ENCODE assay signal across 8 cellular contexts in the genomic region with DNA sequence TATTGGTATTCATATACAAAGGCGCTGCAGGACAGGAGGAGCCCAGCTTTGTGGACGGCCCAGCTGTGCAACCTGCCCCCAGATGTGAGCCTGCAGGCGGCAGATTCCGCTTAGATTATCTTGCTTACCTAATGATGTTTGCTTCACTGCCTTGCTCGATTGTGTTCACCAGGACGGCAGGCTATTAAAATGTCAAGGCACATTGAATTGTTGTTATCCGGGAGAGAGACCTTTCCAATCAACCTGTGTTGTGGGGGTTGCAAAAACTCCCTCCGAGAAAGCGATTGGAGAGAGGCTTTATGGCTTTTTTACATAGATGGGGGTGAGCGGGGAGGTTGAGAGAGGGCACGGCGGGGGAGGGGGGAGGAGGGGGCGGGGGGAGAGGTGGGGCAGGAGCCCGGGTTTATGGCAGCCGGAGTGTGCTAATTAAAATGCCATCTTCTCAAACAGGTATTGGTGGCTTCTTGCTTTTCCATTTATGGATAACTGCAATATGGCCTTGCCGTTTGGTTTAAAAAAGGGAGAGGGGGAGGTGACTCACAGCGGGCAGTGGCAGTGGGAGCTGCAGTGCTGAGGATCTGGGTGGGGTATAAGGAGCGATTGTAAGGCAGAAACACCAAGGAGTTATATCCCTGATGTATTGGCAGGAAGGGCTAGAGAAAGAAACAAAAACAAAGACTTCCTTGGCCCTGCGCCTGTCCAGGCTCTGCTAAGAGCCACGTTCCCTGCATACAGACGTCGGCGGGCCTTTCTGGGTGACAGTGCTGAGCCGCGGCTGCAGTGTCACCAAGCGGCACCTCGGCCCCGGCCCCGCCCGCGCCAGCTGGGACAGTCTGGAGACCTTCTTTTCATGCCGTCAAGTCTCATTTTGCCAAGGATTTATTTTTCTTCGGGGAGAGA.
DNase-seq lines count a peak whose midpoint lies in the region; ATAC-seq and TF ChIP-seq lines count a peak whose summit lies in the region.

No MANE protein-coding gene starts in this region.

- H3K9me3 ChIP-seq in HUES48 (ENCODE audit: control insufficient read depth, insufficient read depth, low read length) (no peaks in the 10 kb centered on the region), neutrophil (no peaks in the 10 kb centered on the region), tibial nerve (no peaks in the 10 kb centered on the region)

- no peak for TF ChIP-seq CTCF in RWPE1 (conservative IDR thresholded peaks at IDR 0.05; ENCODE audit: low read depth)
- no peak for TF ChIP-seq CTCF in neutrophil (IDR thresholded peaks at IDR 0.05)
- TF ChIP-seq CTCF in tibial nerve (IDR thresholded peaks at IDR 0.05): no peak

- no peaks in the 10 kb centered on the region for H3K9me3 Mint-ChIP-seq in activated naive CD4-positive, alpha-beta T cell treated with anti-CD3 and anti-CD28 coated beads, Interleukin-2, amount 50 U/mL, for 72 hours

- 6 to 10% methylated on average over 30 to 33 of the region's 33 CpGs for WGBS in tibial nerve, 2 donors

- CTCF ChIA-PET in RWPE1 (lab: Yijun Ruan, JAX): interaction anchor here (0.6 kb wide), 1 partner anchor 54 kb away, joined by 3 read pairs; no protein-coding TSS in a partner anchor

- H3K9ac ChIP-seq in HUES48 (ENCODE audit: low read depth, low read length): peak overlapping the region; percentile 85

- peak overlapping the region; percentile 81 for H3K27ac ChIP-seq in HUES48 (ENCODE audit: low read depth, low read length)
- peak overlapping the region; percentile 87 for H3K27ac ChIP-seq in RWPE1
- H3K27ac ChIP-seq in neutrophil: peak overlapping the region; percentile 41
- H3K27ac ChIP-seq in tibial nerve: peak overlapping the region; percentile 48 to 86 (median 69)

- peaks cover 11% of the 10 kb centered on the region for H3K4me1 ChIP-seq in HUES48 (ENCODE audit: control insufficient read depth, insufficient read depth, low read length)
- peaks cover 14 to 16% of the 10 kb centered on the region in 2 experiments for H3K4me1 ChIP-seq in neutrophil (ENCODE audit: control insufficient read depth in 1 of 2, insufficient read depth in 1 of 2, low read depth in 1 of 2, low read length in 1 of 2)
- peaks cover 0 to 9% (median 6%) of the 10 kb centered on the region in 4 donors for H3K4me1 ChIP-seq in tibial nerve

- H3K36me3 ChIP-seq in HUES48 (ENCODE audit: control insufficient read depth, insufficient read depth, low read length) (no peaks in the 10 kb centered on the region), neutrophil (no peaks in the 10 kb centered on the region), tibial nerve (no peaks in the 10 kb centered on the region)

- H3K4me3 ChIP-seq in HUES48 (ENCODE audit: low read depth, low read length) (peak overlapping the region; percentile 74), neutrophil (ENCODE audit: low read depth in 1 of 2, low read length in 1 of 2) (peak overlapping the region; percentile 71 to 76), tibial nerve (peak overlapping the region; percentile 49 to 75 (median 62))

- peak; percentile 80 for ATAC-seq in GM21515 (IDR thresholded peaks at IDR 0.05; ENCODE audit: unreplicated experiment)
- ATAC-seq in activated naive CD4-positive, alpha-beta T cell treated with anti-CD3 and anti-CD28 coated beads, Interleukin-2, amount 50 U/mL, for 72 hours: peak; percentile 80 to 84

- no peak for TF ChIP-seq POLR2A in tibial nerve (IDR thresholded peaks at IDR 0.05)

- DNase-seq in DMS53 (lab: John Stamatoyannopoulos, UW) (peak; percentile 80), RWPE1 (ENCODE audit: low spot score) (peak; percentile 46), glomerular visceral epithelial cell (ENCODE audit: extremely low spot score) (peak; percentile 22), tibial nerve (ENCODE audit: low spot score in 2 of 2) (peak; percentile 26 to 28)
- peak; percentile 60 to 68 for DNase-seq in activated naive CD4-positive, alpha-beta T cell treated with anti-CD3 and anti-CD28 coated beads, Interleukin-2, amount 50 U/mL, for 72 hours (ENCODE audit: low spot score in 2 of 2)

- TF ChIP-seq EP300 in tibial nerve (IDR thresholded peaks at IDR 0.05): no peak

- H3K27me3 ChIP-seq in HUES48 (ENCODE audit: control insufficient read depth, insufficient read depth, low read length) (peaks cover 4% of the 10 kb centered on the region; the same call in 1 of the 2 replicates), neutrophil (no peaks in the 10 kb centered on the region), tibial nerve (no peaks in the 10 kb centered on the region)

- H3K27ac Mint-ChIP-seq in activated naive CD4-positive, alpha-beta T cell treated with anti-CD3 and anti-CD28 coated beads, Interleukin-2, amount 50 U/mL, for 72 hours: peak overlapping the region; percentile 92 to 98

- POLR2A ChIA-PET in RWPE1 (lab: Yijun Ruan, JAX; ENCODE audit: low non-redundant PET): no interaction called here

- H3K36me3 Mint-ChIP-seq in activated naive CD4-positive, alpha-beta T cell treated with anti-CD3 and anti-CD28 coated beads, Interleukin-2, amount 50 U/mL, for 72 hours: peaks cover 10 to 11% of the 10 kb centered on the region in 2 donors

Comparison
In these comparisons a context has a peak if more than half of its experiments do, and no peak if none do; other contexts are left out.
1. Peak in every context shown above with its lines: DNase-seq, ATAC-seq, H3K4me3 ChIP-seq and H3K27ac ChIP-seq.
2. DNase-seq: peak in every context shown above with its lines; median percentile 80 in DMS53; 64 in activated naive CD4-positive, alpha-beta T cell treated with anti-CD3 and anti-CD28 coated beads, Interleukin-2, amount 50 U/mL, for 72 hours; 46 in RWPE1; 27 in tibial nerve; 22 in glomerular visceral epithelial cell.